Comparison of ENCODE assay signal across 9 cellular contexts in genomic region chr1:165717918-165718515, GRCh38. TPM values are rescaled to one million over a fixed set of nuclear protein-coding genes. Genes with fewer than 3 reads are reported as not detected.
DNase-seq lines count a peak whose midpoint lies in the region; ATAC-seq lines count a peak whose summit lies in the region.
"Had no signal": no experiment of that assay in that cellular context is flagged by ENCODE, and none has a peak within 500 bp of the region (broad histone marks: within the 10 kb centered on the region; RNA-seq: fewer than 3 reads in every experiment).

No MANE protein-coding gene starts in this region.

- no peaks in the 10 kb centered on the region for H3K4me1 Mint-ChIP-seq in activated CD4-positive, alpha-beta memory T cell treated with anti-CD3 and anti-CD28 coated beads for 36 hours (ENCODE audit: low read depth)

- CTCF ChIA-PET in activated CD4-positive, alpha-beta memory T cell treated with anti-CD3 and anti-CD28 coated beads for 36 hours (lab: Charles Lee): interaction anchor here (2.2 kb wide), 1 partner anchor 196 kb away, joined by 12 read pairs; no protein-coding TSS in a partner anchor

- peak; percentile 27 to 28 for DNase-seq in activated T-cell treated with anti-CD3 and anti-CD28 coated beads, Interleukin-2, amount 50 U/mL, for 48 hours
- no peak for DNase-seq in activated T-cell treated with anti-CD3 and anti-CD28 coated beads, Interleukin-2, amount 50 U/mL, for 1 hour
- DNase-seq in NCI-H2227 (lab: John Stamatoyannopoulos, UW; ENCODE audit: unreplicated experiment) (peak; percentile 52), germinal center (ENCODE audit: low spot score) (peak; percentile 52), renal cortical epithelial cell (ENCODE audit: low read depth) (peak; percentile 63)
- peak; percentile 39 for DNase-seq in activated CD4-positive, alpha-beta memory T cell treated with anti-CD3 and anti-CD28 coated beads for 36 hours

- H3K9me3 Mint-ChIP-seq in activated CD4-positive, alpha-beta memory T cell treated with anti-CD3 and anti-CD28 coated beads for 36 hours: no peaks in the 10 kb centered on the region
- H3K9me3 Mint-ChIP-seq: dendritic cell treated with granulocyte-macrophage colony-stimulating factor and Interleukin-4, amounts not matched to agents 40 ng/mL and 50 ng/mL, for 4 days had no signal

- no peaks in the 10 kb centered on the region for H3K27me3 Mint-ChIP-seq in activated CD4-positive, alpha-beta memory T cell treated with anti-CD3 and anti-CD28 coated beads for 36 hours

- ATAC-seq in HG02610 (IDR thresholded peaks at IDR 0.05; ENCODE audit: unreplicated experiment) (peak; percentile 38), HG03139 (IDR thresholded peaks at IDR 0.05; ENCODE audit: unreplicated experiment) (no peak)

- H3K27ac Mint-ChIP-seq in activated CD4-positive, alpha-beta memory T cell treated with anti-CD3 and anti-CD28 coated beads for 36 hours: no peak overlapping the region
- H3K27ac Mint-ChIP-seq: dendritic cell treated with granulocyte-macrophage colony-stimulating factor and Interleukin-4, amounts not matched to agents 40 ng/mL and 50 ng/mL, for 4 days had no signal

- intact Hi-C loops in activated CD4-positive, alpha-beta memory T cell treated with anti-CD3 and anti-CD28 coated beads for 36 hours (cut with micrococcal nuclease): loop anchor here (1.0 kb wide), 1 partner anchor 196 kb away; no protein-coding TSS in a partner anchor

- H3K36me3 Mint-ChIP-seq in activated CD4-positive, alpha-beta memory T cell treated with anti-CD3 and anti-CD28 coated beads for 36 hours: no peaks in the 10 kb centered on the region

- POLR2A ChIA-PET in activated CD4-positive, alpha-beta memory T cell treated with anti-CD3 and anti-CD28 coated beads for 36 hours (lab: Charles Lee): no interaction called here

- no peak overlapping the region for H3K4me3 Mint-ChIP-seq in activated CD4-positive, alpha-beta memory T cell treated with anti-CD3 and anti-CD28 coated beads for 36 hours
- H3K4me3 Mint-ChIP-seq: dendritic cell treated with granulocyte-macrophage colony-stimulating factor and Interleukin-4, amounts not matched to agents 40 ng/mL and 50 ng/mL, for 4 days had no signal

RNA-seq across cellular contexts. Expression of gene ALDH9A1, which starts 19.7 kb away (rescaled TPM):
- total RNA-seq in activated CD4-positive, alpha-beta memory T cell treated with anti-CD3 and anti-CD28 coated beads for 36 hours: 10 to 100 TPM; 34.1 to 43.2 TPM
- 111 and 160 TPM in 2 replicates for total RNA-seq in renal cortical epithelial cell

RNA-seq across cellular contexts. Expression of gene TMCO1, which starts 50.7 kb away (rescaled TPM):
- total RNA-seq in activated CD4-positive, alpha-beta memory T cell treated with anti-CD3 and anti-CD28 coated beads for 36 hours: 10 to 100 TPM; 73.2 to 76.7 TPM
- 104 and 117 TPM in 2 replicates for total RNA-seq in renal cortical epithelial cell
